In genomic region chr13:30142502-30143211, GRCh38 we compare ENCODE assay signal across 8 cellular contexts.
DNase-seq lines count a peak whose midpoint lies in the region; ATAC-seq and TF ChIP-seq lines count a peak whose summit lies in the region.

No MANE protein-coding gene starts in this region.

- H3K27ac Mint-ChIP-seq in activated CD8-positive, alpha-beta T cell treated with anti-CD3 and anti-CD28 coated beads for 36 hours, result peak overlapping the region; percentile 56
- H3K27ac Mint-ChIP-seq in endothelial cell (ENCODE audit: unreplicated experiment), result no peak overlapping the region

- H3K4me1 ChIP-seq in left ventricle myocardium inferior, result peaks cover 10% of the 10 kb centered on the region

- peaks cover 3% of the 10 kb centered on the region for H3K9me3 Mint-ChIP-seq in activated CD8-positive, alpha-beta T cell treated with anti-CD3 and anti-CD28 coated beads for 36 hours
- no peaks in the 10 kb centered on the region for H3K9me3 Mint-ChIP-seq in endothelial cell (ENCODE audit: unreplicated experiment)

- TF ChIP-seq CTCF in left ventricle myocardium inferior (IDR thresholded peaks at IDR 0.05; ENCODE audit: borderline replicate concordance) (no peak), endothelial cell (IDR thresholded peaks at IDR 0.05; ENCODE audit: unreplicated experiment) (no peak)
- TF ChIP-seq CTCF in activated CD8-positive, alpha-beta T cell treated with anti-CD3 and anti-CD28 coated beads for 36 hours (IDR thresholded peaks at IDR 0.05), result no peak

- peak; percentile 38 for ATAC-seq in Right ventricle myocardium superior (ENCODE audit: poor library complexity)
- peak; percentile 20 for ATAC-seq in activated CD8-positive, alpha-beta T cell treated with anti-CD3 and anti-CD28 coated beads for 36 hours
- ATAC-seq in left ventricle myocardium superior, result peak; percentile 41

- H3K4me3 ChIP-seq in left ventricle myocardium inferior, result no peak overlapping the region

- CTCF ChIA-PET in activated CD8-positive, alpha-beta T cell treated with anti-CD3 and anti-CD28 coated beads for 36 hours (lab: Charles Lee), result interaction anchor here (1.1 to 6.0 kb wide), 6 partner anchors 10 to 229 kb away, joined by 3 to 102 read pairs (median 4); no protein-coding TSS in a partner anchor

- peaks cover 46% of the 10 kb centered on the region for H3K4me1 Mint-ChIP-seq in activated CD8-positive, alpha-beta T cell treated with anti-CD3 and anti-CD28 coated beads for 36 hours (ENCODE audit: low read depth)
- H3K4me1 Mint-ChIP-seq in endothelial cell (ENCODE audit: unreplicated experiment), result peaks cover 6% of the 10 kb centered on the region

- no peaks in the 10 kb centered on the region for H3K36me3 ChIP-seq in left ventricle myocardium inferior

- no peak overlapping the region for H3K27ac ChIP-seq in left ventricle myocardium inferior (replicated peaks)

- intact Hi-C loops in Right ventricle myocardium superior (cut with DNase I), result no loop called here
- intact Hi-C loops in left ventricle myocardium inferior (cut with micrococcal nuclease), result no loop called here
- intact Hi-C loops in activated CD8-positive, alpha-beta T cell treated with anti-CD3 and anti-CD28 coated beads for 36 hours (cut with micrococcal nuclease), result loop anchor here (10.0 kb wide), 1 partner anchor 652 kb away; no protein-coding TSS in a partner anchor
- intact Hi-C loops in left ventricle myocardium superior (cut with micrococcal nuclease), result no loop called here

- peaks cover 7% of the 10 kb centered on the region for H3K27me3 ChIP-seq in left ventricle myocardium inferior (ENCODE audit: low read depth)

- no peaks in the 10 kb centered on the region for H3K27me3 Mint-ChIP-seq in activated CD8-positive, alpha-beta T cell treated with anti-CD3 and anti-CD28 coated beads for 36 hours
- peaks cover 4% of the 10 kb centered on the region for H3K27me3 Mint-ChIP-seq in endothelial cell (ENCODE audit: unreplicated experiment)

- POLR2A ChIA-PET in activated CD8-positive, alpha-beta T cell treated with anti-CD3 and anti-CD28 coated beads for 36 hours (lab: Charles Lee), result interaction anchor here (0.7 to 1.3 kb wide), 6 partner anchors 10 to 293 kb away, joined by 3 to 4 read pairs (median 3); no protein-coding TSS in a partner anchor

- no peaks in the 10 kb centered on the region for H3K36me3 Mint-ChIP-seq in activated CD8-positive, alpha-beta T cell treated with anti-CD3 and anti-CD28 coated beads for 36 hours (ENCODE audit: low read depth)
- no peaks in the 10 kb centered on the region for H3K36me3 Mint-ChIP-seq in endothelial cell (ENCODE audit: low read depth, unreplicated experiment)

- H3K4me3 Mint-ChIP-seq in activated CD8-positive, alpha-beta T cell treated with anti-CD3 and anti-CD28 coated beads for 36 hours, result no peak overlapping the region
- H3K4me3 Mint-ChIP-seq in endothelial cell (ENCODE audit: unreplicated experiment), result no peak overlapping the region

- peaks cover 5% of the 10 kb centered on the region for H3K9me3 ChIP-seq in left ventricle myocardium inferior (replicated peaks)

- no peak for DNase-seq in Right ventricle myocardium superior
- no peak for DNase-seq in left ventricle myocardium inferior
- DNase-seq in activated CD8-positive, alpha-beta T cell treated with anti-CD3 and anti-CD28 coated beads for 36 hours, result peak; percentile 31
- no peak for DNase-seq in left ventricle myocardium superior
- DNase-seq in smooth muscle cell of the brain vasculature (ENCODE audit: low read depth, low spot score), result peak; percentile 83
- DNase-seq in central memory CD4-positive, alpha-beta T cell, result no peak
- no peak for DNase-seq in endothelial cell (ENCODE audit: low spot score)
- no peak for DNase-seq in NCI-H524 treated with DMSO at 0.1 percent for 48 hours (lab: John Stamatoyannopoulos, UW)

Comparison
In these comparisons a context has a peak if more than half of its experiments do, and no peak if none do; other contexts are left out.
1. DNase-seq: peak in activated CD8-positive, alpha-beta T cell treated with anti-CD3 and anti-CD28 coated beads for 36 hours (single experiment) and smooth muscle cell of the brain vasculature (single experiment); none in Right ventricle myocardium superior (single experiment), left ventricle myocardium inferior (single experiment), left ventricle myocardium superior (single experiment), central memory CD4-positive, alpha-beta T cell (single experiment), endothelial cell (single experiment) and NCI-H524 treated with DMSO at 0.1 percent for 48 hours (single experiment).
2. Peak in every context shown above with its lines, with median percentiles within 50 percentile points of each other: ATAC-seq.